Comparison of ENCODE assay signal across 10 cellular contexts in genomic region chr7:118288098-118288497, GRCh38.
DNase-seq lines count a peak whose midpoint lies in the region; ATAC-seq and TF ChIP-seq lines count a peak whose summit lies in the region.
"Had no signal": no experiment of that assay in that cellular context is flagged by ENCODE, and none has a peak within 500 bp of the region (broad histone marks: within the 10 kb centered on the region; RNA-seq: fewer than 3 reads in every experiment).

No MANE protein-coding gene starts in this region.

- no peak overlapping the region for H3K27ac ChIP-seq in colonic mucosa
- H3K27ac ChIP-seq: coronary artery, left ventricle myocardium inferior had no signal

- no peaks in the 10 kb centered on the region for H3K9me3 ChIP-seq in colonic mucosa

- no peak for TF ChIP-seq CTCF in choroid plexus epithelial cell (conservative IDR thresholded peaks at IDR 0.05; ENCODE audit: low read depth, low read length)
- TF ChIP-seq CTCF in colonic mucosa (IDR thresholded peaks at IDR 0.05), result no peak

- no peaks in the 10 kb centered on the region for H3K27me3 ChIP-seq in colonic mucosa

- no peaks in the 10 kb centered on the region for H3K36me3 ChIP-seq in colonic mucosa
- H3K36me3 ChIP-seq: left ventricle myocardium inferior had no signal

- ATAC-seq in GM18861 (IDR thresholded peaks at IDR 0.05; ENCODE audit: unreplicated experiment), result peak; percentile 89
- peak; percentile 79 for ATAC-seq in HG02588 (IDR thresholded peaks at IDR 0.05; ENCODE audit: unreplicated experiment)

- no peaks in the 10 kb centered on the region for H3K4me1 ChIP-seq in colonic mucosa
- H3K4me1 ChIP-seq: left ventricle myocardium inferior had no signal

- DNase-seq in Kasumi-1 (lab: John Stamatoyannopoulos, UW) (peak; percentile 82 to 85), choroid plexus epithelial cell (ENCODE audit: low read depth) (peak; percentile 26), colonic mucosa (no peak), T1000 (lab: John Stamatoyannopoulos, UW) (no peak), 8988T (no peak), NCI-H146 (lab: John Stamatoyannopoulos, UW) (no peak)
- DNase-seq: left ventricle myocardium inferior had no signal

- H3K4me3 ChIP-seq in choroid plexus epithelial cell (ENCODE audit: low read depth, low read length) (no peak overlapping the region), colonic mucosa (no peak overlapping the region)
- H3K4me3 ChIP-seq: coronary artery, left ventricle myocardium inferior had no signal

- intact Hi-C loops in colonic mucosa (cut with DNase I), result no loop called here

- H3K9ac ChIP-seq in colonic mucosa (ENCODE audit: low read depth in 2 of 2, low read length in 2 of 2), result no peak overlapping the region

Comparison
In these comparisons a context has a peak if more than half of its experiments do, and no peak if none do; other contexts are left out.
1. DNase-seq: peak in Kasumi-1 (2 of 2) and choroid plexus epithelial cell (single experiment); none in colonic mucosa (single experiment), T1000 (single experiment), 8988T (single experiment) and NCI-H146 (single experiment).